1 cellular context compared by ENCODE assay signal in genomic region chr1:227763246-227764018, GRCh38.
TF ChIP-seq lines count a peak whose summit lies in the region.

No MANE protein-coding gene starts in this region.

TF ChIP-seq in SK-N-SH, 30 proteins besides CTCF, POLR2A, EP300 and RAD21 (continued from another document):
- TF ChIP-seq, protein P1, sequence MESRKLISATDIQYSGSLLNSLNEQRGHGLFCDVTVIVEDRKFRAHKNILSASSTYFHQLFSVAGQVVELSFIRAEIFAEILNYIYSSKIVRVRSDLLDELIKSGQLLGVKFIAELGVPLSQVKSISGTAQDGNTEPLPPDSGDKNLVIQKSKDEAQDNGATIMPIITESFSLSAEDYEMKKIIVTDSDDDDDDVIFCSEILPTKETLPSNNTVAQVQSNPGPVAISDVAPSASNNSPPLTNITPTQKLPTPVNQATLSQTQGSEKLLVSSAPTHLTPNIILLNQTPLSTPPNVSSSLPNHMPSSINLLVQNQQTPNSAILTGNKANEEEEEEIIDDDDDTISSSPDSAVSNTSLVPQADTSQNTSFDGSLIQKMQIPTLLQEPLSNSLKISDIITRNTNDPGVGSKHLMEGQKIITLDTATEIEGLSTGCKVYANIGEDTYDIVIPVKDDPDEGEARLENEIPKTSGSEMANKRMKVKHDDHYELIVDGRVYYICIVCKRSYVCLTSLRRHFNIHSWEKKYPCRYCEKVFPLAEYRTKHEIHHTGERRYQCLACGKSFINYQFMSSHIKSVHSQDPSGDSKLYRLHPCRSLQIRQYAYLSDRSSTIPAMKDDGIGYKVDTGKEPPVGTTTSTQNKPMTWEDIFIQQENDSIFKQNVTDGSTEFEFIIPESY (IDR thresholded peaks at IDR 0.05; ENCODE audit: borderline replicate concordance, low read depth), result no peak
- TF ChIP-seq, protein P2, sequence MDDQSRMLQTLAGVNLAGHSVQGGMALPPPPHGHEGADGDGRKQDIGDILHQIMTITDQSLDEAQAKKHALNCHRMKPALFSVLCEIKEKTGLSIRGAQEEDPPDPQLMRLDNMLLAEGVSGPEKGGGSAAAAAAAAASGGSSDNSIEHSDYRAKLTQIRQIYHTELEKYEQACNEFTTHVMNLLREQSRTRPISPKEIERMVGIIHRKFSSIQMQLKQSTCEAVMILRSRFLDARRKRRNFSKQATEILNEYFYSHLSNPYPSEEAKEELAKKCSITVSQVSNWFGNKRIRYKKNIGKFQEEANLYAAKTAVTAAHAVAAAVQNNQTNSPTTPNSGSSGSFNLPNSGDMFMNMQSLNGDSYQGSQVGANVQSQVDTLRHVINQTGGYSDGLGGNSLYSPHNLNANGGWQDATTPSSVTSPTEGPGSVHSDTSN (IDR thresholded peaks at IDR 0.05), result no peak
- TF ChIP-seq, protein P3, sequence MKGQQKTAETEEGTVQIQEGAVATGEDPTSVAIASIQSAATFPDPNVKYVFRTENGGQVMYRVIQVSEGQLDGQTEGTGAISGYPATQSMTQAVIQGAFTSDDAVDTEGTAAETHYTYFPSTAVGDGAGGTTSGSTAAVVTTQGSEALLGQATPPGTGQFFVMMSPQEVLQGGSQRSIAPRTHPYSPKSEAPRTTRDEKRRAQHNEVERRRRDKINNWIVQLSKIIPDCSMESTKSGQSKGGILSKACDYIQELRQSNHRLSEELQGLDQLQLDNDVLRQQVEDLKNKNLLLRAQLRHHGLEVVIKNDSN (IDR thresholded peaks at IDR 0.05; ENCODE audit: borderline replicate concordance, low read depth), result no peak
- TF ChIP-seq SMC3 (IDR thresholded peaks at IDR 0.05; ENCODE audit: low read depth, low read length) (no peak), TAF1 (IDR thresholded peaks at IDR 0.05; ENCODE audit: borderline replicate concordance, low read depth, low read length) (no peak), NFIC (IDR thresholded peaks at IDR 0.05; ENCODE audit: borderline replicate concordance) (no peak), NRF1 (IDR thresholded peaks at IDR 0.05; ENCODE audit: low read depth, low read length) (no peak), POLR2AphosphoS5 (IDR thresholded peaks at IDR 0.05; ENCODE audit: low read depth, low read length) (no peak), EZH2phosphoT487 (IDR thresholded peaks at IDR 0.05; ENCODE audit: borderline replicate concordance, low read depth) (no peak)
- TF ChIP-seq, protein P4, sequence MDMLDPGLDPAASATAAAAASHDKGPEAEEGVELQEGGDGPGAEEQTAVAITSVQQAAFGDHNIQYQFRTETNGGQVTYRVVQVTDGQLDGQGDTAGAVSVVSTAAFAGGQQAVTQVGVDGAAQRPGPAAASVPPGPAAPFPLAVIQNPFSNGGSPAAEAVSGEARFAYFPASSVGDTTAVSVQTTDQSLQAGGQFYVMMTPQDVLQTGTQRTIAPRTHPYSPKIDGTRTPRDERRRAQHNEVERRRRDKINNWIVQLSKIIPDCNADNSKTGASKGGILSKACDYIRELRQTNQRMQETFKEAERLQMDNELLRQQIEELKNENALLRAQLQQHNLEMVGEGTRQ (IDR thresholded peaks at IDR 0.05; ENCODE audit: borderline replicate concordance, low read depth, low read length), result no peak
